13 cellular contexts compared by ENCODE assay signal in genomic region chr16:78607465-78607864, GRCh38.
DNase-seq lines count a peak whose midpoint lies in the region; ATAC-seq and TF ChIP-seq lines count a peak whose summit lies in the region.
"Had no signal": no experiment of that assay in that cellular context is flagged by ENCODE, and none has a peak within 500 bp of the region (broad histone marks: within the 10 kb centered on the region; RNA-seq: fewer than 3 reads in every experiment).

No MANE protein-coding gene starts in this region.

- H3K36me3 ChIP-seq in mesenchymal stem cell (ENCODE audit: control insufficient read depth in 1 of 2, insufficient read depth in 2 of 2, low read depth in 1 of 2, low read length in 2 of 2) (no peaks in the 10 kb centered on the region), transverse colon (no peaks in the 10 kb centered on the region)
- H3K36me3 ChIP-seq: adrenal gland had no signal

- no peak overlapping the region for H3K4me3 Mint-ChIP-seq in activated naive CD8-positive, alpha-beta T cell treated with anti-CD3 and anti-CD28 coated beads, Interleukin-2, amount 50 U/mL, for 24 hours
- H3K4me3 Mint-ChIP-seq: HFFc6; stimulated activated memory B cell treated with anti-CD40 and anti-IgM and Interleukin-4, amounts not matched to agents 10 μg/mL and 1 μg/mL and 100 μg/mL, for 72 hours had no signal

- no peak overlapping the region for H3K4me3 ChIP-seq in cardiac fibroblast (replicated peaks in 1 of 2; ENCODE audit: low read depth in 2 of 2, low read length in 2 of 2)
- peak overlapping the region in 1 of 2 experiments; percentile 42 for H3K4me3 ChIP-seq in mesenchymal stem cell (ENCODE audit: insufficient read depth in 1 of 2, low read depth in 1 of 2, low read length in 2 of 2)
- H3K4me3 ChIP-seq in transverse colon, result no peak overlapping the region
- H3K4me3 ChIP-seq: adrenal gland had no signal

- H3K79me1 ChIP-seq in mesenchymal stem cell (replicated peaks; ENCODE audit: low read length, poor library complexity, severe bottlenecking), result no peaks in the 10 kb centered on the region

- in situ Hi-C loops in transverse colon (cut with MboI; ENCODE audit: low pct_ligation_motif_present in 1 of 4, low pct_unique_long_range_greater_than_20kb in 1 of 4, low sequenced_read_pairs in 3 of 4), result no loop called here
- in situ Hi-C loops in GM13976 (cut with MboI; ENCODE audit: low sequenced_read_pairs, unreplicated experiment), result no loop called here

- no peak for TF ChIP-seq POLR2A in transverse colon (IDR thresholded peaks at IDR 0.05)

- H3K36me3 Mint-ChIP-seq in activated naive CD8-positive, alpha-beta T cell treated with anti-CD3 and anti-CD28 coated beads, Interleukin-2, amount 50 U/mL, for 24 hours (ENCODE audit: low read depth), result no peaks in the 10 kb centered on the region
- H3K36me3 Mint-ChIP-seq: stimulated activated memory B cell treated with anti-CD40 and anti-IgM and Interleukin-4, amounts not matched to agents 10 μg/mL and 1 μg/mL and 100 μg/mL, for 72 hours had no signal

- peaks cover 2% of the 10 kb centered on the region for H3K4me1 Mint-ChIP-seq in activated naive CD8-positive, alpha-beta T cell treated with anti-CD3 and anti-CD28 coated beads, Interleukin-2, amount 50 U/mL, for 24 hours
- H3K4me1 Mint-ChIP-seq: stimulated activated memory B cell treated with anti-CD40 and anti-IgM and Interleukin-4, amounts not matched to agents 10 μg/mL and 1 μg/mL and 100 μg/mL, for 72 hours had no signal

- no peaks in the 10 kb centered on the region for H3K9me3 Mint-ChIP-seq in activated naive CD8-positive, alpha-beta T cell treated with anti-CD3 and anti-CD28 coated beads, Interleukin-2, amount 50 U/mL, for 24 hours
- H3K9me3 Mint-ChIP-seq: stimulated activated memory B cell treated with anti-CD40 and anti-IgM and Interleukin-4, amounts not matched to agents 10 μg/mL and 1 μg/mL and 100 μg/mL, for 72 hours had no signal

- no peak overlapping the region for H4K91ac ChIP-seq in mesenchymal stem cell (ENCODE audit: low read length)

- no peaks in the 10 kb centered on the region for H3K9me3 ChIP-seq in mesenchymal stem cell (ENCODE audit: control insufficient read depth, low read length)
- H3K9me3 ChIP-seq in transverse colon, result no peaks in the 10 kb centered on the region
- H3K9me3 ChIP-seq: adrenal gland had no signal

- H3K27me3 Mint-ChIP-seq in activated naive CD8-positive, alpha-beta T cell treated with anti-CD3 and anti-CD28 coated beads, Interleukin-2, amount 50 U/mL, for 24 hours, result no peaks in the 10 kb centered on the region
- H3K27me3 Mint-ChIP-seq: stimulated activated memory B cell treated with anti-CD40 and anti-IgM and Interleukin-4, amounts not matched to agents 10 μg/mL and 1 μg/mL and 100 μg/mL, for 72 hours had no signal

- no peak overlapping the region for H3K18ac ChIP-seq in mesenchymal stem cell (ENCODE audit: low read depth in 1 of 2, low read length in 2 of 2)

- H2BK5ac ChIP-seq in mesenchymal stem cell (ENCODE audit: low read depth, low read length, poor library complexity, severe bottlenecking), result no peak overlapping the region

- H3K27ac Mint-ChIP-seq in activated naive CD8-positive, alpha-beta T cell treated with anti-CD3 and anti-CD28 coated beads, Interleukin-2, amount 50 U/mL, for 24 hours, result no peak overlapping the region
- H3K27ac Mint-ChIP-seq: HFFc6; stimulated activated memory B cell treated with anti-CD40 and anti-IgM and Interleukin-4, amounts not matched to agents 10 μg/mL and 1 μg/mL and 100 μg/mL, for 72 hours had no signal

- no peak overlapping the region for H4K8ac ChIP-seq in mesenchymal stem cell (ENCODE audit: low read length)

- H3K4ac ChIP-seq in mesenchymal stem cell (ENCODE audit: low read depth in 1 of 2, low read length in 2 of 2), result no peak overlapping the region

- no peak overlapping the region for H2BK12ac ChIP-seq in mesenchymal stem cell (ENCODE audit: low read length in 2 of 2)

- no peak overlapping the region for H2BK15ac ChIP-seq in mesenchymal stem cell (ENCODE audit: low read depth, poor library complexity, severe bottlenecking)

- DNase-seq in NOMO-1 (lab: John Stamatoyannopoulos, UW; ENCODE audit: unreplicated experiment in 2 of 2), result peak; percentile 70 to 72
- DNase-seq in cardiac fibroblast (ENCODE audit: low read depth in 2 of 2), result peak; percentile 19 to 50
- peak; percentile 88 for DNase-seq in mesenchymal stem cell
- no peak for DNase-seq in transverse colon
- no peak for DNase-seq in activated gamma-delta T cell treated with Interleukin-2 at 50 U/mL for 16 hours
- no peak for DNase-seq in activated naive CD8-positive, alpha-beta T cell treated with anti-CD3 and anti-CD28 coated beads, Interleukin-2, amount 50 U/mL, for 24 hours
- DNase-seq in GM13976 (ENCODE audit: low spot score), result no peak
- DNase-seq: adrenal gland; GDM1; HFFc6; NCI-H2171; stimulated activated CD4-positive, alpha-beta T cell treated with anti-CD3 and anti-CD28 coated beads, Interleukin-4, amount 100 ng/mL, for 4 hours had no signal

- no peak overlapping the region for H2AFZ ChIP-seq in mesenchymal stem cell (ENCODE audit: low read depth, low read length)

- no peak overlapping the region for H2AK5ac ChIP-seq in mesenchymal stem cell (ENCODE audit: low read length, severe bottlenecking)

- no peak overlapping the region for H2BK120ac ChIP-seq in mesenchymal stem cell (ENCODE audit: low read depth, low read length)

- H3K4me2 ChIP-seq in mesenchymal stem cell (ENCODE audit: low read length, poor library complexity, severe bottlenecking), result no peak overlapping the region

- ATAC-seq in activated naive CD8-positive, alpha-beta T cell treated with anti-CD3 and anti-CD28 coated beads, Interleukin-2, amount 50 U/mL, for 24 hours, result no peak
- ATAC-seq: stimulated activated memory B cell treated with anti-CD40 and anti-IgM and Interleukin-4, amounts not matched to agents 10 μg/mL and 1 μg/mL and 100 μg/mL, for 72 hours had no signal

- no peak overlapping the region for H3K23ac ChIP-seq in mesenchymal stem cell (ENCODE audit: low read length in 2 of 2)

- no peak overlapping the region for H3K14ac ChIP-seq in mesenchymal stem cell (ENCODE audit: low read length in 2 of 2)

- H3K27me3 ChIP-seq in mesenchymal stem cell (ENCODE audit: control insufficient read depth in 1 of 2, insufficient read depth in 1 of 2, low read length in 2 of 2) (no peaks in the 10 kb centered on the region), transverse colon (no peaks in the 10 kb centered on the region)
- H3K27me3 ChIP-seq: adrenal gland had no signal

- intact Hi-C loops in transverse colon (cut with DNase I; ENCODE audit: low total_unique reads), result no loop called here

- H3K9ac ChIP-seq in mesenchymal stem cell (ENCODE audit: low read length), result peak overlapping the region; percentile 50

- TF ChIP-seq EP300 in transverse colon (IDR thresholded peaks at IDR 0.05; ENCODE audit: low read depth), result no peak

- 5% methylated on average over 6 of the region's 6 CpGs for WGBS in mesenchymal stem cell
- 37 to 51% methylated on average over 4 to 6 of the region's 6 CpGs for WGBS in transverse colon (ENCODE audit: low coverage in 1 of 2), 2 donors

- peaks cover 5% of the 10 kb centered on the region for H3K4me1 ChIP-seq in mesenchymal stem cell (ENCODE audit: control insufficient read depth, insufficient read depth, low read depth, low read length)
- H3K4me1 ChIP-seq in transverse colon, result peaks cover 4 to 27% (median 11%) of the 10 kb centered on the region in 4 donors

- TF ChIP-seq CTCF in cardiac fibroblast (IDR thresholded peaks at IDR 0.05; ENCODE audit: low read depth, low read length) (no peak), transverse colon (IDR thresholded peaks at IDR 0.05) (no peak), GM13976 (IDR thresholded peaks at IDR 0.05; ENCODE audit: borderline replicate concordance, control extremely low read depth, extremely low read depth, insufficient read depth, missing control alignments) (no peak)

- no peak overlapping the region for H3K27ac ChIP-seq in mesenchymal stem cell (ENCODE audit: low read length, poor library complexity, severe bottlenecking)
- H3K27ac ChIP-seq in transverse colon, result peak overlapping the region in 3 of 4 donors; percentile 48 to 66 (median 65)
- H3K27ac ChIP-seq: adrenal gland had no signal

Comparison
In these comparisons a context has a peak if more than half of its experiments do, and no peak if none do; other contexts are left out.
1. DNase-seq: peak in NOMO-1 (2 of 2), cardiac fibroblast (2 of 2) and mesenchymal stem cell (single experiment); none in transverse colon (single experiment), activated gamma-delta T cell treated with Interleukin-2 at 50 U/mL for 16 hours (single experiment), activated naive CD8-positive, alpha-beta T cell treated with anti-CD3 and anti-CD28 coated beads, Interleukin-2, amount 50 U/mL, for 24 hours (single experiment) and GM13976 (single experiment).